In genomic region chr20:11156922-11157321, GRCh38 we compare ENCODE assay signal across 15 cellular contexts.
A peak's percentile ranks its signal among the peaks of the same experiment; 100 is the strongest.
DNase-seq lines count a peak whose midpoint lies in the region; ATAC-seq, FAIRE-seq and TF ChIP-seq lines count a peak whose summit lies in the region.
"Had no signal": no experiment of that assay in that cellular context is flagged by ENCODE, and none has a peak within 500 bp of the region (broad histone marks: within the 10 kb centered on the region; RNA-seq: fewer than 3 reads in every experiment).

No MANE protein-coding gene starts in this region.

- 5% methylated on average over 3 of the region's 3 CpGs for WGBS in HepG2 (ENCODE audit: low lambda C conversion rate)
- WGBS in right lobe of liver (ENCODE audit: insufficient coverage, low coverage, low lambda C conversion rate, missing lambda C conversion rate), result 55% methylated on average over 3 of the region's 3 CpGs

- TF ChIP-seq POLR2A in HepG2 (IDR thresholded peaks at IDR 0.05; ENCODE audit: insufficient read depth in 1 of 2, low read depth in 2 of 2, low read length in 2 of 2) (no peak), right lobe of liver (IDR thresholded peaks at IDR 0.05) (no peak)

- no peaks in the 10 kb centered on the region for H3K36me3 ChIP-seq in HepG2 (replicated peaks in 1 of 2; ENCODE audit: control insufficient read depth in 1 of 2, insufficient read depth in 2 of 2, low read length in 2 of 2)
- H3K36me3 ChIP-seq in right lobe of liver, result no peaks in the 10 kb centered on the region
- no peaks in the 10 kb centered on the region for H3K36me3 ChIP-seq in bronchial epithelial cell (ENCODE audit: control insufficient read depth, insufficient read depth, low read length)
- no peaks in the 10 kb centered on the region for H3K36me3 ChIP-seq in neural progenitor cell

- POLR2A ChIA-PET in HepG2 (lab: Yijun Ruan, JAX), result no interaction called here

- no peak overlapping the region for H3K27ac Mint-ChIP-seq in neural progenitor cell
- H3K27ac Mint-ChIP-seq: CD8-positive, alpha-beta memory T cell; H9 had no signal

- H3K4me1 ChIP-seq in HepG2 (ENCODE audit: insufficient read depth, low read length) (no peaks in the 10 kb centered on the region), right lobe of liver (no peaks in the 10 kb centered on the region), neural progenitor cell (no peaks in the 10 kb centered on the region)
- H3K4me1 ChIP-seq: Caco-2 had no signal

- DNase-seq in HepG2 (ENCODE audit: low spot score), result no peak
- no peak for DNase-seq in right lobe of liver
- peak; percentile 12 for DNase-seq in bronchial epithelial cell (ENCODE audit: low read depth)
- no peak for DNase-seq in neural progenitor cell (ENCODE audit: low spot score)
- DNase-seq in AG08396 (ENCODE audit: low spot score), result no peak
- DNase-seq: Caco-2; CD8-positive, alpha-beta memory T cell; DMS53; GF-D8; H9; IMR-90 had no signal

- TF ChIP-seq CTCF in HepG2 (CRISPR knock-in tag; IDR thresholded peaks at IDR 0.05), result no peak
- TF ChIP-seq CTCF in right lobe of liver (IDR thresholded peaks at IDR 0.05), result no peak
- TF ChIP-seq CTCF in bronchial epithelial cell (IDR thresholded peaks at IDR 0.05; ENCODE audit: insufficient read depth, low read length, severe bottlenecking), result no peak
- TF ChIP-seq CTCF in neural progenitor cell (IDR thresholded peaks at IDR 0.05), result no peak

- no peak overlapping the region for H3K4me3 Mint-ChIP-seq in neural progenitor cell
- H3K4me3 Mint-ChIP-seq: CD8-positive, alpha-beta memory T cell; H9 had no signal

- intact Hi-C loops in HepG2 (cut with micrococcal nuclease; ENCODE audit: unreplicated experiment) (no loop called here), right lobe of liver (cut with DNase I) (no loop called here)

- H3K27me3 ChIP-seq in HepG2 (ENCODE audit: control insufficient read depth in 1 of 2, insufficient read depth in 2 of 2, low read length in 2 of 2) (no peaks in the 10 kb centered on the region; a peak in 1 of 5 replicates), right lobe of liver (no peaks in the 10 kb centered on the region), bronchial epithelial cell (ENCODE audit: control insufficient read depth, insufficient read depth, low read length) (no peaks in the 10 kb centered on the region), neural progenitor cell (no peaks in the 10 kb centered on the region)

- H3K4me2 ChIP-seq in HepG2 (ENCODE audit: low read depth, low read length) (no peak overlapping the region), neural progenitor cell (no peak overlapping the region)
- H3K4me2 ChIP-seq: A549 had no signal

- H2AFZ ChIP-seq in HepG2 (ENCODE audit: low read length), result no peak overlapping the region
- H2AFZ ChIP-seq in neural progenitor cell (replicated peaks), result peak overlapping the region; percentile 9

- no peak overlapping the region for H3K4me3 ChIP-seq in HepG2 (replicated peaks in 1 of 3; ENCODE audit: insufficient read depth in 1 of 3, low read depth in 2 of 3, low read length in 3 of 3)
- H3K4me3 ChIP-seq in right lobe of liver, result no peak overlapping the region
- no peak overlapping the region for H3K4me3 ChIP-seq in bronchial epithelial cell (ENCODE audit: low read depth, low read length)
- no peak overlapping the region for H3K4me3 ChIP-seq in neural progenitor cell
- H3K4me3 ChIP-seq: A549 had no signal

- TF ChIP-seq RAD21 in HepG2 (CRISPR knock-in tag; IDR thresholded peaks at IDR 0.05) (no peak), Ishikawa (IDR thresholded peaks at IDR 0.05; ENCODE audit: low read depth) (no peak)

- no peaks in the 10 kb centered on the region for H3K9me3 Mint-ChIP-seq in neural progenitor cell
- H3K9me3 Mint-ChIP-seq: H9 had no signal

- no peaks in the 10 kb centered on the region for H3F3A ChIP-seq in neural progenitor cell (ENCODE audit: low read depth)

- H3K9me3 ChIP-seq in HepG2 (ENCODE audit: low read length) (no peaks in the 10 kb centered on the region), right lobe of liver (no peaks in the 10 kb centered on the region), neural progenitor cell (ENCODE audit: low read depth) (no peaks in the 10 kb centered on the region)
- H3K9me3 ChIP-seq: Caco-2 had no signal

- ATAC-seq in HepG2, result no peak
- ATAC-seq in right lobe of liver, result no peak
- no peak for ATAC-seq in GM18511 (IDR thresholded peaks at IDR 0.05; ENCODE audit: unreplicated experiment)
- ATAC-seq in GM19452 (IDR thresholded peaks at IDR 0.05; ENCODE audit: unreplicated experiment), result no peak
- ATAC-seq: A549 had no signal

- FAIRE-seq in HepG2 (lab: Jason Lieb, UNC) (no peak), bronchial epithelial cell (lab: Jason Lieb, UNC) (peak; percentile 18)

- H3K79me2 ChIP-seq in HepG2 (ENCODE audit: insufficient read depth, low read length) (no peaks in the 10 kb centered on the region), neural progenitor cell (ENCODE audit: low read depth) (no peaks in the 10 kb centered on the region)

- no TSS peak for BruUV-seq in HepG2 (replicated peaks; lab: Mats Ljungman, UMichigan)

- in situ Hi-C loops in HepG2 (cut with HindIII; ENCODE audit: extremely low pct_ligation_motif_present, low pct_unique_long_range_greater_than_20kb), result no loop called here

- H3K36me3 Mint-ChIP-seq in neural progenitor cell, result no peaks in the 10 kb centered on the region
- H3K36me3 Mint-ChIP-seq: CD8-positive, alpha-beta memory T cell had no signal

- H3K27ac ChIP-seq in HepG2 (ENCODE audit: extremely low read length, insufficient read depth, low read length), result no peak overlapping the region
- H3K27ac ChIP-seq in right lobe of liver, result no peak overlapping the region
- no peak overlapping the region for H3K27ac ChIP-seq in neural progenitor cell
- H3K27ac ChIP-seq: A549 had no signal

- H3K9ac ChIP-seq in HepG2 (ENCODE audit: insufficient read depth, low read depth, low read length) (no peak overlapping the region), neural progenitor cell (no peak overlapping the region)

- H3K4me1 Mint-ChIP-seq in neural progenitor cell, result no peaks in the 10 kb centered on the region
- H3K4me1 Mint-ChIP-seq: CD8-positive, alpha-beta memory T cell; H9 had no signal

- TF ChIP-seq EP300 in HepG2 (IDR thresholded peaks at IDR 0.05; ENCODE audit: low read depth in 2 of 2, low read length in 2 of 2), result no peak
- TF ChIP-seq EP300 in HepG2 (CRISPR knock-in tag; IDR thresholded peaks at IDR 0.05; ENCODE audit: borderline replicate concordance), result no peak
- TF ChIP-seq EP300 in Ishikawa (IDR thresholded peaks at IDR 0.05; ENCODE audit: borderline replicate concordance), result no peak

- H3K27me3 Mint-ChIP-seq in neural progenitor cell (ENCODE audit: insufficient read depth, low read depth), result no peaks in the 10 kb centered on the region
- H3K27me3 Mint-ChIP-seq: CD8-positive, alpha-beta memory T cell had no signal

- H4K20me1 ChIP-seq in HepG2 (ENCODE audit: insufficient read depth, low read length) (no peaks in the 10 kb centered on the region), neural progenitor cell (ENCODE audit: low read depth) (no peaks in the 10 kb centered on the region)

- CTCF ChIA-PET in HepG2 (lab: Yijun Ruan, JAX; ENCODE audit: low intra/inter-chr PET ratio, low total read pairs), result no interaction called here

TF ChIP-seq in HepG2, 621 proteins besides CTCF, POLR2A, EP300 and RAD21 (continues in another document):
- TF ChIP-seq USF2 (IDR thresholded peaks at IDR 0.05; ENCODE audit: low read depth, low read length) (0 out of 2 replicates have a peak, but pooled peaks have one; percentile 20), USF2 (CRISPR knock-in tag; IDR thresholded peaks at IDR 0.05; ENCODE audit: borderline replicate concordance) (no peak; the same call in 1 of the 2 replicates)

TF ChIP-seq in Ishikawa, 13 proteins besides CTCF, POLR2A, EP300 and RAD21:
- TF ChIP-seq USF1 (IDR thresholded peaks at IDR 0.05) (peak; percentile 59), TCF12 (IDR thresholded peaks at IDR 0.05; ENCODE audit: low read depth) (no peak)
